ENCODE assay signal across 37 cellular contexts in genomic region chr12:117403586-117404139, GRCh38. TPM values are rescaled to one million over a fixed set of nuclear protein-coding genes. Genes with fewer than 3 reads are reported as not detected.
"Had no signal": no experiment of that assay in that cellular context is flagged by ENCODE, and none has a peak within 500 bp of the region (broad histone marks: within the 10 kb centered on the region; RNA-seq: fewer than 3 reads in every experiment).

No MANE protein-coding gene starts in this region.

- H3K9me3 ChIP-seq: Peyer's patch had no signal

- H3K27me3 Mint-ChIP-seq: activated CD4-positive, alpha-beta memory T cell treated with anti-CD3 and anti-CD28 coated beads for 36 hours; activated naive CD4-positive, alpha-beta T cell treated with anti-CD3 and anti-CD28 coated beads, Interleukin-2, amount 10 ng/mL, durations not matched to agents 7 days and 5 days had no signal

- H3K4me3 Mint-ChIP-seq: activated B cell treated with CpG ODN at 0.5 μM for 24 hours; activated CD4-positive, alpha-beta memory T cell treated with anti-CD3 and anti-CD28 coated beads for 36 hours; activated naive CD4-positive, alpha-beta T cell treated with anti-CD3 and anti-CD28 coated beads, Interleukin-2, amount 10 ng/mL, durations not matched to agents 7 days and 5 days; activated naive CD8-positive, alpha-beta T cell; activated naive CD8-positive, alpha-beta T cell treated with anti-CD3 and anti-CD28 coated beads, Interleukin-2, amount 50 U/mL, for 24 hours; activated T-cell treated with anti-CD3 and anti-CD28 coated beads, Interleukin-2, amount 50 U/mL, for 4 hours; activated T-helper 1 cell treated with anti-CD3 and anti-CD28 coated beads, Interleukin-12 subunit alpha, Interleukin-12 subunit beta, Interleukin-2, Interleukin-4 antibody, amounts not matched to agents 30 ng/mL and 10 ng/mL and 1 ng/mL, durations not matched to agents 14 hours and 24 hours and 36 hours had no signal

- H3K4me1 Mint-ChIP-seq: activated B cell treated with CpG ODN at 0.5 μM for 24 hours; activated naive CD4-positive, alpha-beta T cell treated with anti-CD3 and anti-CD28 coated beads, Interleukin-2, amount 10 ng/mL, durations not matched to agents 7 days and 5 days; activated naive CD8-positive, alpha-beta T cell treated with anti-CD3 and anti-CD28 coated beads, Interleukin-2, amount 50 U/mL, for 24 hours had no signal

- H3K27ac ChIP-seq: brain microvascular endothelial cell, Peyer's patch, VCaP had no signal

- H3K27me3 ChIP-seq: brain microvascular endothelial cell, Peyer's patch had no signal

- ATAC-seq: activated naive CD8-positive, alpha-beta T cell treated with anti-CD3 and anti-CD28 coated beads, Interleukin-2, amount 50 U/mL, for 24 hours; activated T-cell treated with anti-CD3 and anti-CD28 coated beads, Interleukin-2, amount 50 U/mL, for 4 hours; K562; PC-3 had no signal

- DNase-seq: activated B cell treated with CpG ODN at 0.5 μM for 24 hours; activated CD4-positive, alpha-beta memory T cell treated with anti-CD3 and anti-CD28 coated beads for 36 hours; activated CD4-positive, alpha-beta T cell treated with anti-CD3 and anti-CD28 coated beads for 4 hours; activated CD4-positive, alpha-beta T cell treated with anti-CD3 and anti-CD28 coated beads, Interleukin-2, amount 50 U/mL, for 1 hour; activated CD4-positive, CD25-positive, alpha-beta regulatory T cell treated with anti-CD3 and anti-CD28 coated beads, Interleukin-2, amount 50 U/mL, for 72 hours; activated CD8-positive, alpha-beta memory T cell treated with anti-CD3 and anti-CD28 coated beads, Interleukin-2, amount 50 U/mL, for 4 hours; activated naive CD4-positive, alpha-beta T cell treated with anti-CD3 and anti-CD28 coated beads, Interleukin-2, amount 10 ng/mL, durations not matched to agents 7 days and 5 days; activated naive CD8-positive, alpha-beta T cell treated with anti-CD3 and anti-CD28 coated beads, Interleukin-2, amount 50 U/mL, for 24 hours; activated T-cell treated with anti-CD3 and anti-CD28 coated beads for 4 hours; activated T-cell treated with anti-CD3 and anti-CD28 coated beads, Interleukin-2, amount 50 U/mL, for 4 hours; amniotic stem cell; aorta; brain microvascular endothelial cell; central memory CD4-positive, alpha-beta T cell; MV-4-11; NCI-H1092; NCI-H1436 treated with DMSO at 0.1 percent for 48 hours; NCI-H1694 treated with DMSO at 0.1 percent for 48 hours; NCI-H2029; NCI-H2171; NCI-H510A; NCI-H526; NCI-H748 treated with DMSO at 0.1 percent for 48 hours; NK-92 treated with Interleukin-12 subunit alpha and Interleukin-12 subunit beta, amount 100 ng/mL, for 24 hours; PC-3; Peyer's patch; RPMI8226; SHP77 treated with DMSO at 0.1 percent for 48 hours; SW 1271; T-helper 1 cell; T-helper 2 cell; T-helper 9 cell had no signal

- H3K36me3 Mint-ChIP-seq: activated CD4-positive, alpha-beta memory T cell treated with anti-CD3 and anti-CD28 coated beads for 36 hours; activated naive CD4-positive, alpha-beta T cell treated with anti-CD3 and anti-CD28 coated beads, Interleukin-2, amount 10 ng/mL, durations not matched to agents 7 days and 5 days; activated naive CD8-positive, alpha-beta T cell had no signal

- H3K4me1 ChIP-seq: Peyer's patch had no signal

- H3K4me3 ChIP-seq: K562, Peyer's patch had no signal

- H3K36me3 ChIP-seq: brain microvascular endothelial cell, Peyer's patch had no signal

- H3K27ac Mint-ChIP-seq: activated B cell treated with CpG ODN at 0.5 μM for 24 hours; activated CD4-positive, alpha-beta memory T cell treated with anti-CD3 and anti-CD28 coated beads for 36 hours; activated naive CD4-positive, alpha-beta T cell treated with anti-CD3 and anti-CD28 coated beads, Interleukin-2, amount 10 ng/mL, durations not matched to agents 7 days and 5 days; activated naive CD8-positive, alpha-beta T cell; activated naive CD8-positive, alpha-beta T cell treated with anti-CD3 and anti-CD28 coated beads, Interleukin-2, amount 50 U/mL, for 24 hours; activated T-helper 1 cell treated with anti-CD3 and anti-CD28 coated beads, Interleukin-12 subunit alpha, Interleukin-12 subunit beta, Interleukin-2, Interleukin-4 antibody, amounts not matched to agents 30 ng/mL and 10 ng/mL and 1 ng/mL, durations not matched to agents 14 hours and 24 hours and 36 hours had no signal

RNA-seq across cellular contexts. Expression of gene NOS1, which starts 42.2 kb away (rescaled TPM):
- total RNA-seq: activated B cell treated with CpG ODN at 0.5 μM for 24 hours; activated CD4-positive, alpha-beta memory T cell treated with anti-CD3 and anti-CD28 coated beads for 36 hours; activated T-helper 1 cell treated with anti-CD3 and anti-CD28 coated beads, Interleukin-12 subunit alpha, Interleukin-12 subunit beta, Interleukin-2, Interleukin-4 antibody, amounts not matched to agents 30 ng/mL and 10 ng/mL and 1 ng/mL, durations not matched to agents 14 hours and 24 hours and 36 hours; K562; M059J had no signal
- polyA plus RNA-seq: K562 had no signal
